Comparison of ENCODE assay signal across 24 cellular contexts in genomic region chr2:9110346-9110884, GRCh38.
DNase-seq lines count a peak whose midpoint lies in the region; ATAC-seq and TF ChIP-seq lines count a peak whose summit lies in the region.
"Had no signal": no experiment of that assay in that cellular context is flagged by ENCODE, and none has a peak within 500 bp of the region (broad histone marks: within the 10 kb centered on the region; RNA-seq: fewer than 3 reads in every experiment).

No MANE protein-coding gene starts in this region.

- whole genome bisulfite sequencing in neuronal stem cell (ENCODE audit: extremely low coverage in 2 of 2, insufficient read length in 2 of 2, insufficient replicate concordance in 1 of 2), 2 donors = no CpG with 5 or more reads among the region's 6 CpGs
- 72% methylated on average over 5 of the region's 6 CpGs for WGBS in smooth muscle cell (ENCODE audit: low lambda C conversion rate)

- DNase-seq in GM23338 (ENCODE audit: low spot score) = peak; percentile 38
- peak in 1 of 2 experiments; percentile 10 for DNase-seq in PC-9
- peak; percentile 12 for DNase-seq in cerebellar cortex (ENCODE audit: low spot score)
- DNase-seq in neuronal stem cell (ENCODE audit: low spot score) = peak; percentile 9
- no peak for DNase-seq in smooth muscle cell (lab: John Stamatoyannopoulos, UW; ENCODE audit: unreplicated experiment)
- DNase-seq in NCI-H446 (lab: John Stamatoyannopoulos, UW) = no peak
- DNase-seq in UCSD-AML1 (lab: John Stamatoyannopoulos, UW; ENCODE audit: unreplicated experiment) = no peak
- DNase-seq: activated CD4-positive, alpha-beta memory T cell treated with anti-CD3 and anti-CD28 coated beads, Interleukin-2, amount 10 ng/mL, durations not matched to agents 7 days and 5 days; activated CD4-positive, alpha-beta T cell treated with anti-CD3 and anti-CD28 coated beads for 1 hour; activated CD8-positive, alpha-beta memory T cell treated with anti-CD3 and anti-CD28 coated beads, Interleukin-2, amount 50 U/mL, for 48 hours; activated naive CD4-positive, alpha-beta T cell treated with anti-CD3 and anti-CD28 coated beads for 36 hours; BE2C; body of pancreas; CD8-positive, alpha-beta T cell; cerebellar nuclear complex; gastrocnemius medialis; HCEC 1CT; mucosa of descending colon; natural killer cell; NCI-H1436 treated with DMSO at 0.1 percent for 48 hours; NCI-H446 treated with DMSO at 0.1 percent for 48 hours; RPMI8226; stimulated activated naive CD4-positive, alpha-beta T cell had no signal

- no peak overlapping the region for H4K91ac ChIP-seq in neuronal stem cell (ENCODE audit: low read depth, low read length, poor library complexity)

- peaks cover 17% of the 10 kb centered on the region for H3K27me3 Mint-ChIP-seq in GM23338 (ENCODE audit: insufficient read depth, low read depth, poor library complexity)

- no peak overlapping the region for H3K4me3 Mint-ChIP-seq in GM23338
- H3K4me3 Mint-ChIP-seq: activated CD4-positive, alpha-beta memory T cell treated with anti-CD3 and anti-CD28 coated beads, Interleukin-2, amount 10 ng/mL, durations not matched to agents 7 days and 5 days; activated naive CD4-positive, alpha-beta T cell treated with anti-CD3 and anti-CD28 coated beads for 36 hours; activated T-helper 1 cell treated with anti-CD3 and anti-CD28 coated beads, Interleukin-12 subunit alpha, Interleukin-12 subunit beta, Interleukin-2, Interleukin-4 antibody, amounts not matched to agents 30 ng/mL and 10 ng/mL and 1 ng/mL, durations not matched to agents 14 hours and 24 hours and 36 hours; CD8-positive, alpha-beta T cell; natural killer cell had no signal

- H3K4me1 ChIP-seq in GM23338 (ENCODE audit: insufficient read depth) (no peaks in the 10 kb centered on the region), PC-9 (replicated peaks; ENCODE audit: insufficient read depth) (peaks cover 74% of the 10 kb centered on the region), neuronal stem cell (ENCODE audit: control insufficient read depth in 2 of 2, insufficient read depth in 1 of 2, low read depth in 1 of 2, low read length in 2 of 2) (peaks cover 0 to 4% of the 10 kb centered on the region in 2 donors), smooth muscle cell (ENCODE audit: low read depth) (no peaks in the 10 kb centered on the region)
- H3K4me1 ChIP-seq: body of pancreas, gastrocnemius medialis had no signal

- POLR2A ChIA-PET in PC-9 (lab: Charles Lee; ENCODE audit: unreplicated experiment) = no interaction called here

- H3K27ac Mint-ChIP-seq in GM23338 = no peak overlapping the region
- H3K27ac Mint-ChIP-seq: activated CD4-positive, alpha-beta memory T cell treated with anti-CD3 and anti-CD28 coated beads, Interleukin-2, amount 10 ng/mL, durations not matched to agents 7 days and 5 days; activated naive CD4-positive, alpha-beta T cell treated with anti-CD3 and anti-CD28 coated beads for 36 hours; activated T-helper 1 cell treated with anti-CD3 and anti-CD28 coated beads, Interleukin-12 subunit alpha, Interleukin-12 subunit beta, Interleukin-2, Interleukin-4 antibody, amounts not matched to agents 30 ng/mL and 10 ng/mL and 1 ng/mL, durations not matched to agents 14 hours and 24 hours and 36 hours; CD8-positive, alpha-beta T cell; natural killer cell had no signal

- H2AFZ ChIP-seq in GM23338 (peak overlapping the region; percentile 77; the same call in 1 of the 2 replicates), PC-9 (no peak overlapping the region), neuronal stem cell (ENCODE audit: low read length) (peak overlapping the region; percentile 52), smooth muscle cell (ENCODE audit: low read depth) (no peak overlapping the region)

- no TSS peak for BruUV-seq in PC-9 (replicated peaks; lab: Mats Ljungman, UMichigan)

- H3K36me3 Mint-ChIP-seq in GM23338 (ENCODE audit: low read depth) = no peaks in the 10 kb centered on the region
- H3K36me3 Mint-ChIP-seq: CD8-positive, alpha-beta T cell; natural killer cell had no signal

- H2AK5ac ChIP-seq in neuronal stem cell (ENCODE audit: low read depth, low read length) = peak overlapping the region; percentile 36

- H3K4me1 Mint-ChIP-seq in GM23338 = peaks cover 34% of the 10 kb centered on the region
- H3K4me1 Mint-ChIP-seq: activated CD4-positive, alpha-beta memory T cell treated with anti-CD3 and anti-CD28 coated beads, Interleukin-2, amount 10 ng/mL, durations not matched to agents 7 days and 5 days; natural killer cell had no signal

- H3K9me3 ChIP-seq in PC-9 (ENCODE audit: insufficient read depth, low read depth) (no peaks in the 10 kb centered on the region), neuronal stem cell (replicated peaks in 1 of 2; ENCODE audit: control insufficient read depth in 2 of 2, insufficient read depth in 1 of 2, low read depth in 1 of 2, low read length in 2 of 2) (no peaks in the 10 kb centered on the region), smooth muscle cell (replicated peaks; ENCODE audit: low read depth) (no peaks in the 10 kb centered on the region)
- H3K9me3 ChIP-seq: BE2C, body of pancreas, gastrocnemius medialis, mucosa of descending colon had no signal

- CTCF ChIA-PET in PC-9 (lab: Charles Lee) = interaction anchor here (0.6 kb wide), 2 partner anchors 217 to 429 kb away, joined by 3 read pairs; partner anchors contain the start of gene ID2

- H3K27me3 ChIP-seq in GM23338 (ENCODE audit: insufficient read depth) = no peaks in the 10 kb centered on the region
- no peaks in the 10 kb centered on the region for H3K27me3 ChIP-seq in PC-9 (ENCODE audit: insufficient read depth, low read depth)
- H3K27me3 ChIP-seq in neuronal stem cell (ENCODE audit: control insufficient read depth in 3 of 3, insufficient read depth in 3 of 3, low read depth in 1 of 3, low read length in 3 of 3) = peaks cover 0 to 19% (median 0%) of the 10 kb centered on the region in 3 experiments
- H3K27me3 ChIP-seq in smooth muscle cell (ENCODE audit: low read depth) = no peaks in the 10 kb centered on the region
- H3K27me3 ChIP-seq: BE2C, body of pancreas, gastrocnemius medialis had no signal

- ATAC-seq in GM23338 = peak; percentile 75
- ATAC-seq: body of pancreas; CD8-positive, alpha-beta T cell; gastrocnemius medialis; mucosa of descending colon; natural killer cell had no signal

- no peak overlapping the region for H2BK120ac ChIP-seq in neuronal stem cell (ENCODE audit: low read depth, low read length)

- H3K4ac ChIP-seq in neuronal stem cell (ENCODE audit: low read length) = no peak overlapping the region

- H3K79me2 ChIP-seq in GM23338 (replicated peaks; ENCODE audit: insufficient read depth) (no peaks in the 10 kb centered on the region), PC-9 (ENCODE audit: low read depth) (no peaks in the 10 kb centered on the region), smooth muscle cell (ENCODE audit: low read depth) (no peaks in the 10 kb centered on the region)

- H3K36me3 ChIP-seq in GM23338 (ENCODE audit: insufficient read depth) (no peaks in the 10 kb centered on the region), PC-9 (ENCODE audit: low read depth) (no peaks in the 10 kb centered on the region), neuronal stem cell (replicated peaks in 1 of 2; ENCODE audit: control insufficient read depth in 2 of 2, insufficient read depth in 2 of 2, low read length in 2 of 2) (no peaks in the 10 kb centered on the region), smooth muscle cell (ENCODE audit: low read depth) (no peaks in the 10 kb centered on the region)
- H3K36me3 ChIP-seq: BE2C, gastrocnemius medialis had no signal

- TF ChIP-seq CTCF in GM23338 (conservative IDR thresholded peaks at IDR 0.05; ENCODE audit: low read depth in 2 of 2) (no peak), PC-9 (conservative IDR thresholded peaks at IDR 0.05) (no peak), smooth muscle cell (IDR thresholded peaks at IDR 0.05; ENCODE audit: borderline replicate concordance, insufficient read depth, poor library complexity, severe bottlenecking) (no peak)

- no peak overlapping the region for H2BK5ac ChIP-seq in neuronal stem cell (ENCODE audit: low read length)

- H3F3A ChIP-seq in GM23338 (replicated peaks; ENCODE audit: low read depth) = no peaks in the 10 kb centered on the region
- H3F3A ChIP-seq in PC-9 (ENCODE audit: insufficient read depth, low read depth) = peaks cover 43% of the 10 kb centered on the region
- peaks cover 3% of the 10 kb centered on the region for H3F3A ChIP-seq in smooth muscle cell (ENCODE audit: low read depth)

- H3K23ac ChIP-seq in neuronal stem cell (ENCODE audit: low read depth, low read length, poor library complexity) = peak overlapping the region; percentile 1

- H3K18ac ChIP-seq in neuronal stem cell (ENCODE audit: low read length) = peak overlapping the region; percentile 2

- H3K14ac ChIP-seq in neuronal stem cell (ENCODE audit: low read length) = no peak overlapping the region

- H3K9ac ChIP-seq in neuronal stem cell (ENCODE audit: low read depth, low read length, poor library complexity) (no peak overlapping the region), smooth muscle cell (ENCODE audit: low read depth) (no peak overlapping the region)

- intact Hi-C loops in PC-9 (cut with micrococcal nuclease; ENCODE audit: unreplicated experiment) = no loop called here

- no peak overlapping the region for H2BK12ac ChIP-seq in neuronal stem cell (ENCODE audit: low read length)

- H3K79me1 ChIP-seq in neuronal stem cell (ENCODE audit: low read depth, low read length) = peaks cover 3% of the 10 kb centered on the region

- peak overlapping the region; percentile 36; the same call in 1 of the 2 replicates for H3K27ac ChIP-seq in GM23338 (ENCODE audit: low read depth)
- peak overlapping the region; percentile 96 for H3K27ac ChIP-seq in PC-9
- no peak overlapping the region for H3K27ac ChIP-seq in neuronal stem cell (replicated peaks; ENCODE audit: low read length)
- H3K27ac ChIP-seq in smooth muscle cell (ENCODE audit: low read depth) = no peak overlapping the region
- H3K27ac ChIP-seq: body of pancreas, gastrocnemius medialis had no signal

- H3K9me2 ChIP-seq in GM23338 (ENCODE audit: insufficient read depth) (no peaks in the 10 kb centered on the region), PC-9 (ENCODE audit: insufficient read depth) (no peaks in the 10 kb centered on the region)

- no peak overlapping the region for H3K4me2 ChIP-seq in GM23338
- H3K4me2 ChIP-seq in PC-9 = peak overlapping the region; percentile 69
- no peak overlapping the region for H3K4me2 ChIP-seq in neuronal stem cell (ENCODE audit: insufficient read depth, low read length, poor library complexity, severe bottlenecking)
- no peak overlapping the region for H3K4me2 ChIP-seq in smooth muscle cell

- no peak overlapping the region for H4K8ac ChIP-seq in neuronal stem cell (ENCODE audit: low read depth, low read length)

- no peak overlapping the region for H2BK15ac ChIP-seq in neuronal stem cell (ENCODE audit: low read length)

- H4K20me1 ChIP-seq in GM23338 (replicated peaks; ENCODE audit: insufficient read depth) (no peaks in the 10 kb centered on the region), PC-9 (ENCODE audit: insufficient read depth) (no peaks in the 10 kb centered on the region), smooth muscle cell (ENCODE audit: low read depth) (no peaks in the 10 kb centered on the region)

- H3K4me3 ChIP-seq in GM23338 (no peak overlapping the region), PC-9 (no peak overlapping the region), neuronal stem cell (ENCODE audit: low read length in 2 of 2) (no peak overlapping the region), smooth muscle cell (no peak overlapping the region)
- H3K4me3 ChIP-seq: body of pancreas, gastrocnemius medialis, mucosa of descending colon had no signal

- no peaks in the 10 kb centered on the region for H3K9me3 Mint-ChIP-seq in GM23338
- H3K9me3 Mint-ChIP-seq: activated CD4-positive, alpha-beta memory T cell treated with anti-CD3 and anti-CD28 coated beads, Interleukin-2, amount 10 ng/mL, durations not matched to agents 7 days and 5 days; activated naive CD4-positive, alpha-beta T cell treated with anti-CD3 and anti-CD28 coated beads for 36 hours; activated T-helper 1 cell treated with anti-CD3 and anti-CD28 coated beads, Interleukin-12 subunit alpha, Interleukin-12 subunit beta, Interleukin-2, Interleukin-4 antibody, amounts not matched to agents 30 ng/mL and 10 ng/mL and 1 ng/mL, durations not matched to agents 14 hours and 24 hours and 36 hours; CD8-positive, alpha-beta T cell; natural killer cell had no signal

Comparison
In these comparisons a context has a peak if more than half of its experiments do, and no peak if none do; other contexts are left out.
1. DNase-seq: peak in GM23338 (single experiment), cerebellar cortex (single experiment) and neuronal stem cell (single experiment); none in smooth muscle cell (single experiment), NCI-H446 (0 of 2) and UCSD-AML1 (single experiment).
2. H2AFZ ChIP-seq: peak in GM23338 (single experiment) and neuronal stem cell (single experiment); none in PC-9 (single experiment) and smooth muscle cell (single experiment).
3. H3K27ac ChIP-seq: peak in GM23338 (single experiment) and PC-9 (single experiment); none in neuronal stem cell (single experiment) and smooth muscle cell (single experiment).